ENCODE assay signal across 8 cellular contexts in genomic region chr12:43113616-43114015, GRCh38.
"Had no signal": no experiment of that assay in that cellular context is flagged by ENCODE, and none has a peak within 500 bp of the region (broad histone marks: within the 10 kb centered on the region; RNA-seq: fewer than 3 reads in every experiment).

No MANE protein-coding gene starts in this region.

- H3K36me3 ChIP-seq: HAP-1 had no signal

- H3K4me3 ChIP-seq: HAP-1, K562 had no signal

- DNase-seq: GOT3, H7, HFFc6, IMR-90, KG1 had no signal

- H3K9me3 ChIP-seq: HAP-1 had no signal

- ATAC-seq: HCT116, K562 had no signal
